ENCODE assay signal across 14 cellular contexts in genomic region chr17:73969956-73970355, GRCh38.
DNase-seq lines count a peak whose midpoint lies in the region; ATAC-seq and TF ChIP-seq lines count a peak whose summit lies in the region.
"Had no signal": no experiment of that assay in that cellular context is flagged by ENCODE, and none has a peak within 500 bp of the region (broad histone marks: within the 10 kb centered on the region; RNA-seq: fewer than 3 reads in every experiment).

No MANE protein-coding gene starts in this region.

- no peaks in the 10 kb centered on the region for H3K36me3 ChIP-seq in heart left ventricle

- peaks cover 0 to 43% (median 4%) of the 10 kb centered on the region in 9 donors for H3K27me3 ChIP-seq in heart left ventricle

- TF ChIP-seq CTCF in heart left ventricle (IDR thresholded peaks at IDR 0.05), result no peak

- peak; percentile 9 to 43 (median 24) for ATAC-seq in heart left ventricle
- ATAC-seq in GM18868 (IDR thresholded peaks at IDR 0.05; ENCODE audit: unreplicated experiment), result no peak
- ATAC-seq in GM21786 (IDR thresholded peaks at IDR 0.05; ENCODE audit: unreplicated experiment), result no peak
- no peak for ATAC-seq in HG02610 (IDR thresholded peaks at IDR 0.05; ENCODE audit: unreplicated experiment)
- ATAC-seq: stimulated activated naive CD8-positive, alpha-beta T cell treated with anti-CD3 and anti-CD28 coated beads, Interleukin-15, Interleukin-2, amounts not matched to agents 100 U/mL and 50 U/mL, for 24 hours had no signal

- 71 to 90% (median 83%) methylated on average over 7 of the region's 7 CpGs for WGBS in heart left ventricle, 4 donors

- no peak overlapping the region for H3K4me3 ChIP-seq in heart left ventricle

- TF ChIP-seq POLR2A in heart left ventricle (IDR thresholded peaks at IDR 0.05), result no peak

- H3K4me1 ChIP-seq in heart left ventricle, result peaks cover 0 to 9% (median 0%) of the 10 kb centered on the region in 12 donors

- peak; percentile 32 for DNase-seq in GF-D8 (lab: John Stamatoyannopoulos, UW)
- peak; percentile 95 for DNase-seq in NOMO-1 treated with dmso at 0.1 percent for 144 hours (lab: John Stamatoyannopoulos, UW; ENCODE audit: unreplicated experiment)
- DNase-seq in heart left ventricle, result peak in 4 of 5 donors; percentile 28 to 59 (median 36)
- DNase-seq in pons (ENCODE audit: low spot score), result peak; percentile 77
- DNase-seq in NCI-H187 (lab: John Stamatoyannopoulos, UW), result no peak
- DNase-seq: activated effector memory CD4-positive, alpha-beta T cell treated with anti-CD3 and anti-CD28 coated beads, Interleukin-2, amount 50 U/mL, for 16 hours; CD4-positive, CD25-positive, alpha-beta regulatory T cell; EL; NCI-H1092; stimulated activated naive CD8-positive, alpha-beta T cell treated with anti-CD3 and anti-CD28 coated beads, Interleukin-15, Interleukin-2, amounts not matched to agents 100 U/mL and 50 U/mL, for 24 hours; T1000 had no signal

- H3K27ac ChIP-seq in heart left ventricle, result no peak overlapping the region

- intact Hi-C loops in heart left ventricle (cut with DNase I), result loop anchor here in 1 of 10 donors (10.0 kb wide), 1 partner anchor 85 kb away; no protein-coding TSS in a partner anchor

- H3K9me3 ChIP-seq in heart left ventricle, result peaks cover 0 to 10% (median 0%) of the 10 kb centered on the region in 12 donors

Comparison
In these comparisons a context has a peak if more than half of its experiments do, and no peak if none do; other contexts are left out.
1. DNase-seq: peak in GF-D8 (single experiment), NOMO-1 treated with dmso at 0.1 percent for 144 hours (single experiment), heart left ventricle (4 of 5) and pons (single experiment); none in NCI-H187 (0 of 2).
2. ATAC-seq: peak in heart left ventricle (4 of 4); none in GM18868 (single experiment), GM21786 (single experiment) and HG02610 (single experiment).